Comparison of ENCODE assay signal across 8 cellular contexts in genomic region chrX:20515841-20516461, GRCh38.
DNase-seq lines count a peak whose midpoint lies in the region; ATAC-seq, FAIRE-seq and TF ChIP-seq lines count a peak whose summit lies in the region.

No MANE protein-coding gene starts in this region.

- H3K79me2 ChIP-seq in HepG2 (ENCODE audit: insufficient read depth, low read length), result no peaks in the 10 kb centered on the region

- H2AFZ ChIP-seq in HepG2 (ENCODE audit: low read length), result no peak overlapping the region

- H3K27me3 ChIP-seq in HepG2 (ENCODE audit: control insufficient read depth in 1 of 2, insufficient read depth in 2 of 2, low read length in 2 of 2), result no peaks in the 10 kb centered on the region
- no peaks in the 10 kb centered on the region for H3K27me3 ChIP-seq in Caco-2 (replicated peaks; ENCODE audit: control insufficient read depth, insufficient read depth, low read length)

- DNase-seq in GM12892 (ENCODE audit: insufficient read length) (no peak), HS-5 (ENCODE audit: low read depth) (peak; percentile 77), HepG2 (ENCODE audit: low spot score) (peak; percentile 23), Caco-2 (no peak), cerebellar nuclear complex (lab: John Stamatoyannopoulos, UW) (no peak), putamen (ENCODE audit: low spot score) (no peak)
- DNase-seq in activated T-cell treated with anti-CD3 and anti-CD28 coated beads, Interleukin-2, amount 50 U/mL, for 48 hours, result peak; percentile 44 to 62

- H3K4me3 ChIP-seq in HepG2 (replicated peaks in 1 of 3; ENCODE audit: insufficient read depth in 1 of 3, low read depth in 2 of 3, low read length in 3 of 3) (no peak overlapping the region), Caco-2 (ENCODE audit: low read depth, low read length) (no peak overlapping the region)

- H3K27ac ChIP-seq in HepG2 (ENCODE audit: extremely low read length, insufficient read depth, low read length), result no peak overlapping the region

- H3K36me3 Mint-ChIP-seq in Caco-2 (ENCODE audit: insufficient read depth, unreplicated experiment), result no peaks in the 10 kb centered on the region

- H3K27me3 Mint-ChIP-seq in Caco-2 (ENCODE audit: insufficient read depth, unreplicated experiment), result no peaks in the 10 kb centered on the region

- H3K4me3 Mint-ChIP-seq in Caco-2 (ENCODE audit: unreplicated experiment), result no peak overlapping the region

- TF ChIP-seq CTCF in HepG2 (CRISPR knock-in tag; IDR thresholded peaks at IDR 0.05), result no peak
- TF ChIP-seq CTCF in Caco-2 (IDR thresholded peaks at IDR 0.05; ENCODE audit: insufficient read depth in 1 of 2, low read depth in 1 of 2, low read length in 1 of 2, severe bottlenecking in 1 of 2, unreplicated experiment in 1 of 2), result no peak

- peaks cover 9% of the 10 kb centered on the region for H3K9me3 Mint-ChIP-seq in Caco-2 (ENCODE audit: unreplicated experiment)

- no peak overlapping the region for H3K27ac Mint-ChIP-seq in Caco-2 (ENCODE audit: unreplicated experiment)

- H3K9ac ChIP-seq in HepG2 (ENCODE audit: insufficient read depth, low read depth, low read length), result no peak overlapping the region

- peak; percentile 86 for FAIRE-seq in GM12892 (lab: Jason Lieb, UNC)
- FAIRE-seq in HepG2 (lab: Jason Lieb, UNC), result no peak

- no peaks in the 10 kb centered on the region for H4K20me1 ChIP-seq in HepG2 (ENCODE audit: insufficient read depth, low read length)

- 88% methylated on average over 1 of the region's 1 CpG for WGBS in HepG2 (ENCODE audit: low lambda C conversion rate)

- POLR2A ChIA-PET in HepG2 (lab: Yijun Ruan, JAX) (interaction anchor here (0.8 to 1.4 kb wide), 4 partner anchors 16 to 244 kb away, joined by 3 to 5 read pairs (median 4); no protein-coding TSS in a partner anchor), Caco-2 (lab: Charles Lee) (no interaction called here)

- BruUV-seq in HepG2 (replicated peaks; lab: Mats Ljungman, UMichigan), result no TSS peak
- no TSS peak for BruUV-seq in Caco-2 (replicated peaks; lab: Mats Ljungman, UMichigan)

- intact Hi-C loops in HepG2 (cut with micrococcal nuclease; ENCODE audit: unreplicated experiment) (no loop called here), Caco-2 (cut with micrococcal nuclease; ENCODE audit: unreplicated experiment) (no loop called here)

- TF ChIP-seq POLR2A in GM12892 (IDR thresholded peaks at IDR 0.05; ENCODE audit: low read depth, low read length) (no peak), HepG2 (IDR thresholded peaks at IDR 0.05; ENCODE audit: insufficient read depth in 1 of 2, low read depth in 2 of 2, low read length in 2 of 2) (no peak)

- CTCF ChIA-PET in HepG2 (lab: Yijun Ruan, JAX; ENCODE audit: low intra/inter-chr PET ratio, low total read pairs), result no interaction called here
- CTCF ChIA-PET in Caco-2 (lab: Charles Lee), result no interaction called here

- H3K4me2 ChIP-seq in HepG2 (ENCODE audit: low read depth, low read length), result no peak overlapping the region

- ATAC-seq in GM21526 (IDR thresholded peaks at IDR 0.05; ENCODE audit: low FRiP score, unreplicated experiment) (peak; percentile 98), HepG2 (no peak)

- H3K9me3 ChIP-seq in HepG2 (ENCODE audit: low read length) (no peaks in the 10 kb centered on the region), Caco-2 (no peaks in the 10 kb centered on the region)

- no peaks in the 10 kb centered on the region for H3K36me3 ChIP-seq in HepG2 (replicated peaks in 1 of 2; ENCODE audit: control insufficient read depth in 1 of 2, insufficient read depth in 2 of 2, low read length in 2 of 2)
- no peaks in the 10 kb centered on the region for H3K36me3 ChIP-seq in Caco-2 (ENCODE audit: control insufficient read depth, insufficient read depth, low read length)

- peaks cover 10% of the 10 kb centered on the region for H3K4me1 Mint-ChIP-seq in Caco-2 (ENCODE audit: low read depth, unreplicated experiment)

- in situ Hi-C loops in HepG2 (cut with HindIII; ENCODE audit: extremely low pct_ligation_motif_present, low pct_unique_long_range_greater_than_20kb), result no loop called here

- peaks cover 10% of the 10 kb centered on the region; the same call in 1 of the 2 replicates for H3K4me1 ChIP-seq in HepG2 (ENCODE audit: insufficient read depth, low read length)
- H3K4me1 ChIP-seq in Caco-2, result peaks cover 4% of the 10 kb centered on the region; the same call in 1 of the 2 replicates

- no peak for TF ChIP-seq RAD21 in HepG2 (CRISPR knock-in tag; IDR thresholded peaks at IDR 0.05)

- no peak for TF ChIP-seq EP300 in HepG2 (IDR thresholded peaks at IDR 0.05; ENCODE audit: low read depth in 2 of 2, low read length in 2 of 2)
- no peak for TF ChIP-seq EP300 in HepG2 (CRISPR knock-in tag; IDR thresholded peaks at IDR 0.05; ENCODE audit: borderline replicate concordance)

TF ChIP-seq in HepG2, 621 proteins besides CTCF, POLR2A, EP300 and RAD21:
- TF ChIP-seq FOSL2 (CRISPR knock-in tag; IDR thresholded peaks at IDR 0.05) (peak; percentile 80), MAFF (IDR thresholded peaks at IDR 0.05; ENCODE audit: low read depth, low read length) (peak; percentile 44; the same call in 1 of the 2 replicates), SNAI1 (CRISPR knock-in tag; IDR thresholded peaks at IDR 0.05; ENCODE audit: borderline replicate concordance) (no peak), SOX5 (CRISPR knock-in tag; IDR thresholded peaks at IDR 0.05; ENCODE audit: borderline replicate concordance) (no peak), ARID5B (CRISPR knock-in tag; IDR thresholded peaks at IDR 0.05) (0 out of 2 replicates have a peak, but pooled peaks have one; percentile 21), TEAD3 (CRISPR knock-in tag; optimal IDR thresholded peaks at IDR 0.05; ENCODE audit: borderline replicate concordance) (peak; percentile 80), ZBTB37 (CRISPR knock-in tag; IDR thresholded peaks at IDR 0.05) (no peak), ELF1 (CRISPR knock-in tag; IDR thresholded peaks at IDR 0.05) (peak; percentile 55; the same call in 1 of the 2 replicates), ELF3 (CRISPR knock-in tag; IDR thresholded peaks at IDR 0.05) (peak; percentile 88), HIC2 (CRISPR knock-in tag; IDR thresholded peaks at IDR 0.05; ENCODE audit: low read depth) (no peak), NCOA5 (CRISPR knock-in tag; IDR thresholded peaks at IDR 0.05) (no peak), MAFK (conservative IDR thresholded peaks at IDR 0.05 in 1 of 2, IDR thresholded peaks at IDR 0.05 in 1 of 2; ENCODE audit: low read length in 2 of 2) (peak in 1 of 2 experiments; percentile 52; a peak in 3 of 4 replicates), ZNF614 (CRISPR knock-in tag; IDR thresholded peaks at IDR 0.05; ENCODE audit: borderline replicate concordance) (no peak), SIX4 (CRISPR knock-in tag; IDR thresholded peaks at IDR 0.05) (0 out of 2 replicates have a peak, but pooled peaks have one; percentile 33)

Comparison
In these comparisons a context has a peak if more than half of its experiments do, and no peak if none do; other contexts are left out.
1. DNase-seq: peak in HS-5 (single experiment), activated T-cell treated with anti-CD3 and anti-CD28 coated beads, Interleukin-2, amount 50 U/mL, for 48 hours (2 of 2) and HepG2 (single experiment); none in GM12892 (single experiment), Caco-2 (0 of 2), cerebellar nuclear complex (0 of 2) and putamen (single experiment).